In genomic region chr9:89952401-89952800, GRCh38 we compare ENCODE assay signal across 17 cellular contexts.
A peak's percentile ranks its signal among the peaks of the same experiment; 100 is the strongest.
DNase-seq lines count a peak whose midpoint lies in the region; TF ChIP-seq lines count a peak whose summit lies in the region.
"Had no signal": no experiment of that assay in that cellular context is flagged by ENCODE, and none has a peak within 500 bp of the region (broad histone marks: within the 10 kb centered on the region; RNA-seq: fewer than 3 reads in every experiment).

No MANE protein-coding gene starts in this region.

- CTCF ChIA-PET in AG04449 (lab: Yijun Ruan, JAX), result interaction anchor here (1.9 kb wide), 1 partner anchor 355 kb away, joined by 4 read pairs; no protein-coding TSS in a partner anchor

- no peaks in the 10 kb centered on the region for H3K27me3 ChIP-seq in Karpas-422 (ENCODE audit: low read length)
- H3K27me3 ChIP-seq: heart right ventricle, uterus had no signal

- no peaks in the 10 kb centered on the region for H3K9me3 ChIP-seq in Karpas-422 (ENCODE audit: low read length)
- H3K9me3 ChIP-seq: heart right ventricle, uterus had no signal

- H2AFZ ChIP-seq in Karpas-422 (ENCODE audit: low read length), result no peak overlapping the region

- no peaks in the 10 kb centered on the region for H4K20me1 ChIP-seq in Karpas-422 (ENCODE audit: insufficient read depth, low read depth, low read length)

- H3K4me3 ChIP-seq in AG04449 (ENCODE audit: low read depth, low read length) (no peak overlapping the region), epithelial cell of esophagus (ENCODE audit: low read length) (no peak overlapping the region), Karpas-422 (ENCODE audit: low read length) (no peak overlapping the region)
- H3K4me3 ChIP-seq: heart right ventricle, uterus had no signal

- H3K9ac ChIP-seq in Karpas-422 (ENCODE audit: low read length), result no peak overlapping the region

- in situ Hi-C loops in GM13976 (cut with MboI; ENCODE audit: low sequenced_read_pairs, unreplicated experiment), result no loop called here

- H3K36me3 ChIP-seq in Karpas-422 (ENCODE audit: insufficient read depth, low read length), result no peaks in the 10 kb centered on the region
- H3K36me3 ChIP-seq: heart right ventricle, uterus had no signal

- H3K4me2 ChIP-seq in Karpas-422 (ENCODE audit: low read depth, low read length, poor library complexity, severe bottlenecking), result no peak overlapping the region

- H3K27ac ChIP-seq in Karpas-422 (ENCODE audit: low read length), result no peak overlapping the region
- H3K27ac ChIP-seq: heart right ventricle had no signal

- POLR2A ChIA-PET in AG04449 (lab: Yijun Ruan, JAX), result interaction anchor here (0.6 kb wide), 1 partner anchor 11 kb away, joined by 5 read pairs; no protein-coding TSS in a partner anchor

- TF ChIP-seq CTCF in AG04449 (IDR thresholded peaks at IDR 0.05; ENCODE audit: insufficient read depth, low read length, missing control alignments), result no peak
- no peak for TF ChIP-seq CTCF in GM13976 (IDR thresholded peaks at IDR 0.05; ENCODE audit: borderline replicate concordance, control extremely low read depth, extremely low read depth, insufficient read depth, missing control alignments)
- TF ChIP-seq CTCF in epithelial cell of esophagus (IDR thresholded peaks at IDR 0.05; ENCODE audit: insufficient read depth, low read depth, low read length, missing control alignments), result no peak

- DNase-seq in AG04449 (ENCODE audit: low read depth, low spot score), result peak; percentile 36
- DNase-seq in GM13976 (ENCODE audit: low spot score), result peak; percentile 33
- DNase-seq in HT1080 (ENCODE audit: low read depth), result peak; percentile 14
- peak; percentile 54 for DNase-seq in epithelial cell of esophagus (ENCODE audit: low read depth)
- no peak for DNase-seq in NCI-H146 treated with DMSO at 0.1 percent for 48 hours (lab: John Stamatoyannopoulos, UW; ENCODE audit: unreplicated experiment)
- DNase-seq in Karpas-422, result no peak
- no peak for DNase-seq in mucosa of gallbladder (ENCODE audit: low spot score)
- DNase-seq in NCI-H82 (lab: John Stamatoyannopoulos, UW), result no peak
- DNase-seq: activated naive CD4-positive, alpha-beta T cell treated with anti-CD3 and anti-CD28 coated beads, Interleukin-2, amount 50 U/mL, for 16 hours; DND-41; H7; heart right ventricle; left cardiac atrium; NCI-H1105 treated with DMSO at 0.1 percent for 48 hours; NCI-H510A treated with DMSO at 0.1 percent for 48 hours; stimulated activated CD4-positive, alpha-beta T cell treated with anti-CD3 and anti-CD28 coated beads, Interleukin-2, amount 100 ng/mL, for 48 hours; uterus had no signal

- H3K79me2 ChIP-seq in Karpas-422 (ENCODE audit: low read length), result no peaks in the 10 kb centered on the region

- H3K4me1 ChIP-seq in Karpas-422 (ENCODE audit: low read length), result no peaks in the 10 kb centered on the region
- H3K4me1 ChIP-seq: uterus had no signal

- H3K9me2 ChIP-seq in Karpas-422 (replicated peaks; ENCODE audit: insufficient read depth, low read length), result no peaks in the 10 kb centered on the region

Comparison
In these comparisons a context has a peak if more than half of its experiments do, and no peak if none do; other contexts are left out.
1. DNase-seq: peak in AG04449 (single experiment), GM13976 (single experiment), HT1080 (single experiment) and epithelial cell of esophagus (single experiment); none in NCI-H146 treated with DMSO at 0.1 percent for 48 hours (single experiment), Karpas-422 (single experiment), mucosa of gallbladder (single experiment) and NCI-H82 (single experiment).